ENCODE assay signal across 13 cellular contexts in the genomic region with DNA sequence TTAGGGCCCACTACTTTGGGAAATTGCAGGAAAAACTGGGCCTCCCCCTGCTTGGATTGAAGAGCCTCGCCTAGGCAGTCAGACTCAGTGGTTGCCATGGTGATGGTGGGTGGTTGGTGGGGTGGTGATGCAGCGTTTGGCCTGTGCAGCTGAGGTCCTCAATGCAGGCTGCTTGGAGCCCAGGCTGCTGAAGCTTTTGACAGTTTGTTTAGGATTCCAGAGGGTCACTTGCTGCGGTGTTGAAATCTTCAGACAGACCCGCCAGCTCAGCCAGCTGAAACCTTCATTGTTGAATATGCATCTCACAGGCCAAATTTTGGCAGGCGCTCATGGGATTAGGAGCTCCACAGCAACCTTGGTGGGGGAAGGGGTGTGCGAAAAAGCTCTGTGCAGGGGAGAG.
A peak's percentile ranks its signal among the peaks of the same experiment; 100 is the strongest.
DNase-seq lines count a peak whose midpoint lies in the region; ATAC-seq and FAIRE-seq lines count a peak whose summit lies in the region.
"Had no signal": no experiment of that assay in that cellular context is flagged by ENCODE, and none has a peak within 500 bp of the region (broad histone marks: within the 10 kb centered on the region; RNA-seq: fewer than 3 reads in every experiment).

No MANE protein-coding gene starts in this region.

- intact Hi-C loops in left colon (cut with DNase I, micrococcal nuclease), result no loop called here

- H3K27ac ChIP-seq in substantia nigra (ENCODE audit: low read depth, low read length, poor library complexity, severe bottlenecking), result peak overlapping the region; percentile 35
- H3K27ac ChIP-seq: A549 had no signal

- no peak for ATAC-seq in left colon
- ATAC-seq: A549; naive thymus-derived CD4-positive, alpha-beta T cell had no signal

- no peak for FAIRE-seq in urothelium cell line (lab: Jason Lieb, UNC)
- FAIRE-seq: A549 had no signal

- DNase-seq in NCI-H2107 treated with DMSO at 0.1 percent for 48 hours (lab: John Stamatoyannopoulos, UW; ENCODE audit: unreplicated experiment) (peak; percentile 15), NCI-H2107 (lab: John Stamatoyannopoulos, UW) (no peak), astrocyte of the hippocampus (ENCODE audit: low read depth, low spot score) (peak; percentile 74), left colon (peak; percentile 34 to 43), substantia nigra (lab: John Stamatoyannopoulos, UW) (peak in 44 of 49 donors; percentile 10 to 85 (median 57)), urothelium cell line (ENCODE audit: low spot score) (no peak), SW 1271 (lab: John Stamatoyannopoulos, UW) (no peak)
- DNase-seq in stimulated activated CD4-positive, alpha-beta T cell treated with anti-CD3 and anti-CD28 coated beads, Interleukin-4, amount 100 ng/mL, for 1 hour, result no peak
- DNase-seq: activated naive CD4-positive, alpha-beta T cell treated with anti-CD3 and anti-CD28 coated beads, Interleukin-2, amount 10 ng/mL, durations not matched to agents 7 days and 5 days; cortex of kidney; naive thymus-derived CD4-positive, alpha-beta T cell; NK-92 treated with Interleukin-12 subunit alpha and Interleukin-12 subunit beta, amount 100 ng/mL, for 24 hours had no signal

Comparison
In these comparisons a context has a peak if more than half of its experiments do, and no peak if none do; other contexts are left out.
1. DNase-seq: peak in NCI-H2107 treated with DMSO at 0.1 percent for 48 hours (single experiment), astrocyte of the hippocampus (single experiment), left colon (2 of 2) and substantia nigra (44 of 49); none in NCI-H2107 (single experiment), stimulated activated CD4-positive, alpha-beta T cell treated with anti-CD3 and anti-CD28 coated beads, Interleukin-4, amount 100 ng/mL, for 1 hour (single experiment), urothelium cell line (single experiment) and SW 1271 (0 of 2).